In the genomic region with DNA sequence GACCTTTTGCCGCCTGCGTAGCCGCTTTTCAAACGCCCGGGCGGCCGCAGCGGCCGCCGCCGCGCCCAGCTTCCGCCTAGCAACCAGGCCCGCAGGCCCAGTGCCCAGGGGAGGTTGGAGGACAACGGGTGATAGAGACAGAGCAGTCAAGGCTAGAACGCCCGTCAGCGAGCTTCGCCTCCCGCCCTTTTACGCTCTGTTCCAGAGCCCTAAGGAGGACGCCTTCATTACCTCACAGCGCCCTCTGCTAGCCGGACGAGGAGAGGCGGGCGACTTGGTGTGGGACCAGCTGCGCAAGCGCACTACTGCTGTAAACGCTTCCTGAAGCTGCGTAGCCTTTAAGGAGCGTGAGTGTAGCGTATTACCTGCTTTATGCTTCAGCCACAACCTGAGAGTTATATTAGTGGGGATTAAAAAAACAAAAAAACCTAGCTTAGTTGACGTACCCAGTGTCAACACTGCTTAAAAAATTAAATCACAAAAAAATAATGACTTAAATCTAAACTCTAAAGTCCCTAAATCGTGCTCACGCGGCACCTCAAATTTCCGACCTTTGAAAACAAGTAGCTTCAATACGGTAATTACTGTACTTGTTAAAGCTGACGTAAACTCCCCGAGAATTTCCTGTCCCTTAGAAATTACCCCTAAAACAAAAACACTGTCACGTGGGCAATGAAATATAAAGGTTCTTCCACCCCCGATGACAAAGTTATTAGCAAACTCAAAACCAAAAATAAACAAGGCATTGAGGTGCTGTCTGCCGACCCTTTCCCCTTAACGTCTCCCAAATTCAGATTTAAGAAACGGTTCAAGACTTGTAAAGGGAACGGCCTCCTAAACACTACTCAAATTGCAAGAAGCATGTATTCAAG, we compare ENCODE assay signal across 8 cellular contexts. TPM values are rescaled to one million over a fixed set of nuclear protein-coding genes. Genes with fewer than 3 reads are reported as not detected.
DNase-seq lines count a peak whose midpoint lies in the region; ATAC-seq and TF ChIP-seq lines count a peak whose summit lies in the region.

A gene (minus strand): TSS at position 126 of the 872 bp plus-strand sequence. CDS start 405 bp downstream, outside the sequence.

- no peaks in the 10 kb centered on the region for H4K20me1 ChIP-seq in OCI-LY1 (ENCODE audit: insufficient read depth, low read length)

- H3K79me2 ChIP-seq in OCI-LY1 (ENCODE audit: insufficient read depth, low read length): peaks cover 30% of the 10 kb centered on the region

- H3K27ac Mint-ChIP-seq in endothelial cell (ENCODE audit: unreplicated experiment) (peak within 1 kb of the TSS; percentile 98), mesothelial cell of epicardium (peak within 1 kb of the TSS; percentile 99)

- peak within 1 kb of the TSS; percentile 91 for H2AFZ ChIP-seq in OCI-LY1 (ENCODE audit: low read length)

- peak within 1 kb of the TSS; percentile 83 for H3K4me3 ChIP-seq in HUES6 (ENCODE audit: low read depth, low read length)
- H3K4me3 ChIP-seq in OCI-LY1 (ENCODE audit: low read depth, low read length, poor library complexity, severe bottlenecking): peak within 1 kb of the TSS; percentile 95

- H3K9me2 ChIP-seq in OCI-LY1 (ENCODE audit: low read depth, low read length): no peaks in the 10 kb centered on the region

- H3K9me3 ChIP-seq in HUES6 (ENCODE audit: control insufficient read depth, insufficient read depth, low read depth, low read length) (no peaks in the 10 kb centered on the region), OCI-LY1 (ENCODE audit: low read length) (no peaks in the 10 kb centered on the region)

- TF ChIP-seq CTCF in OCI-LY1 (IDR thresholded peaks at IDR 0.05; ENCODE audit: low read length) (peak; percentile 84), endothelial cell (IDR thresholded peaks at IDR 0.05; ENCODE audit: unreplicated experiment) (peak; percentile 57), mesothelial cell of epicardium (IDR thresholded peaks at IDR 0.05; ENCODE audit: unreplicated experiment) (peak; percentile 70)

- H3K4me1 Mint-ChIP-seq in endothelial cell (ENCODE audit: unreplicated experiment): peaks cover 7% of the 10 kb centered on the region
- peaks cover 20% of the 10 kb centered on the region for H3K4me1 Mint-ChIP-seq in mesothelial cell of epicardium

- no peaks in the 10 kb centered on the region for H3K27me3 ChIP-seq in HUES6 (ENCODE audit: control insufficient read depth, insufficient read depth, low read length)
- H3K27me3 ChIP-seq in OCI-LY1 (ENCODE audit: insufficient read depth, low read length): no peaks in the 10 kb centered on the region

- ATAC-seq in GM21423 (IDR thresholded peaks at IDR 0.05; ENCODE audit: unreplicated experiment): peak; percentile 98

- H3K4me1 ChIP-seq in HUES6 (ENCODE audit: control insufficient read depth, insufficient read depth, low read length): peaks cover 10% of the 10 kb centered on the region
- H3K4me1 ChIP-seq in OCI-LY1 (ENCODE audit: insufficient read depth, low read length, severe bottlenecking): peaks cover 34% of the 10 kb centered on the region

- H3K36me3 ChIP-seq in HUES6 (ENCODE audit: control insufficient read depth, insufficient read depth, low read length) (no peaks in the 10 kb centered on the region), OCI-LY1 (ENCODE audit: insufficient read depth, low read length) (0 out of 2 replicates have a peak, but pooled peaks cover 3% of the 10 kb centered on the region)

- peak within 1 kb of the TSS; percentile 97 for H3K4me2 ChIP-seq in OCI-LY1 (ENCODE audit: low read length)

- peak within 1 kb of the TSS; percentile 91 for H3K4me3 Mint-ChIP-seq in endothelial cell (ENCODE audit: unreplicated experiment)
- no peak within 1 kb of the TSS for H3K4me3 Mint-ChIP-seq in mesothelial cell of epicardium

- H3K36me3 Mint-ChIP-seq in endothelial cell (ENCODE audit: low read depth, unreplicated experiment) (no peaks in the 10 kb centered on the region), mesothelial cell of epicardium (peaks cover 2% of the 10 kb centered on the region)

- H3K27me3 Mint-ChIP-seq in endothelial cell (ENCODE audit: unreplicated experiment) (peaks cover 1% of the 10 kb centered on the region), mesothelial cell of epicardium (ENCODE audit: low read depth) (no peaks in the 10 kb centered on the region)

- peak within 1 kb of the TSS; percentile 79 for H3K9ac ChIP-seq in HUES6 (ENCODE audit: low read length)
- peak within 1 kb of the TSS; percentile 96 for H3K9ac ChIP-seq in OCI-LY1 (ENCODE audit: low read length)

- no peaks in the 10 kb centered on the region for H3F3A ChIP-seq in OCI-LY1 (ENCODE audit: insufficient read depth, low read length)

- peak; percentile 100 for DNase-seq in DMS 273 (lab: John Stamatoyannopoulos, UW; ENCODE audit: unreplicated experiment)
- peak; percentile 96 for DNase-seq in activated CD8-positive, alpha-beta memory T cell treated with anti-CD3 and anti-CD28 coated beads, Interleukin-2, amount 50 U/mL, for 4 hours
- DNase-seq in endothelial cell (ENCODE audit: low spot score): peak; percentile 96
- peak; percentile 95 to 97 for DNase-seq in mesothelial cell of epicardium (ENCODE audit: low spot score in 2 of 2, unreplicated experiment in 2 of 2)
- DNase-seq in stimulated activated CD8-positive, alpha-beta memory T cell treated with anti-CD3 and anti-CD28 coated beads, Interleukin-15, amount 100 ng/mL, for 48 hours (ENCODE audit: low read depth in 2 of 2): peak; percentile 95 to 97

- H3K27ac ChIP-seq in HUES6 (ENCODE audit: low read depth, low read length) (peak within 1 kb of the TSS; percentile 64), OCI-LY1 (ENCODE audit: low read depth, low read length, poor library complexity, severe bottlenecking) (peak within 1 kb of the TSS; percentile 58)

- H3K9me3 Mint-ChIP-seq in endothelial cell (ENCODE audit: unreplicated experiment) (no peaks in the 10 kb centered on the region), mesothelial cell of epicardium (no peaks in the 10 kb centered on the region)

RNA-seq across cellular contexts. Expression of the gene that starts here (rescaled TPM):
- total RNA-seq in endothelial cell (ENCODE audit: unreplicated experiment) (13.6 TPM), mesothelial cell of epicardium (23.0 to 27.9 TPM (median 23.4 TPM) in 3 replicates)

Comparison
In these comparisons a context has a peak if more than half of its experiments do, and no peak if none do; other contexts are left out.
1. Peak in every context shown above with its lines: DNase-seq, ATAC-seq, H3K4me3 ChIP-seq and H3K27ac ChIP-seq.